8 cellular contexts compared by ENCODE assay signal in genomic region chr6:19812512-19813119, GRCh38. TPM values are rescaled to one million over a fixed set of nuclear protein-coding genes. Genes with fewer than 3 reads are reported as not detected.
DNase-seq lines count a peak whose midpoint lies in the region; ATAC-seq and TF ChIP-seq lines count a peak whose summit lies in the region.

No MANE protein-coding gene starts in this region.

- no peaks in the 10 kb centered on the region for H3K36me3 Mint-ChIP-seq in MCF 10A (ENCODE audit: insufficient read depth, unreplicated experiment)

- no peak overlapping the region for H3K27ac Mint-ChIP-seq in MCF 10A (ENCODE audit: low read depth, unreplicated experiment)

- TF ChIP-seq CTCF in MCF 10A (IDR thresholded peaks at IDR 0.05; ENCODE audit: unreplicated experiment) (peak; percentile 51), lung (IDR thresholded peaks at IDR 0.05; ENCODE audit: control extremely low read depth, extremely low read depth) (peak; percentile 14)

- peaks cover 70% of the 10 kb centered on the region for H3K27me3 Mint-ChIP-seq in MCF 10A (ENCODE audit: insufficient read depth, unreplicated experiment)

- H3K9me3 Mint-ChIP-seq in MCF 10A (ENCODE audit: unreplicated experiment) = no peaks in the 10 kb centered on the region

- ATAC-seq in lung (ENCODE audit: insufficient read depth, low FRiP score) (no peak), GM21526 (IDR thresholded peaks at IDR 0.05; ENCODE audit: low FRiP score, unreplicated experiment) (no peak)

- no peak for TF ChIP-seq EP300 in Ishikawa (IDR thresholded peaks at IDR 0.05; ENCODE audit: borderline replicate concordance)

- DNase-seq in ELF-1 (ENCODE audit: low read depth, low spot score) = peak; percentile 14
- peak; percentile 36 for DNase-seq in MCF 10A (ENCODE audit: unreplicated experiment)
- no peak for DNase-seq in lung (ENCODE audit: low spot score)
- DNase-seq in mucosa of gallbladder (ENCODE audit: low spot score) = no peak
- no peak for DNase-seq in NCI-H1694 (lab: John Stamatoyannopoulos, UW)
- no peak for DNase-seq in cortex of kidney (lab: John Stamatoyannopoulos, UW)

- TF ChIP-seq RAD21 in Ishikawa (IDR thresholded peaks at IDR 0.05; ENCODE audit: low read depth) = peak; percentile 57

- WGBS in lung, 2 donors = 54 to 58% methylated on average over 6 of the region's 6 CpGs

- H3K4me3 ChIP-seq in lung = no peak overlapping the region

- H3K4me1 Mint-ChIP-seq in MCF 10A (ENCODE audit: insufficient read depth, unreplicated experiment) = no peaks in the 10 kb centered on the region

- POLR2A ChIA-PET in MCF 10A (lab: Yijun Ruan, JAX) = no interaction called here

- no peak overlapping the region for H3K4me3 Mint-ChIP-seq in MCF 10A (ENCODE audit: unreplicated experiment)

- H3K36me3 ChIP-seq in lung (ENCODE audit: control insufficient read depth in 2 of 2, insufficient read depth in 2 of 2, low read length in 2 of 2) = no peaks in the 10 kb centered on the region

- CTCF ChIA-PET in MCF 10A (lab: Yijun Ruan, JAX) = interaction anchor here (1.6 kb wide), 1 partner anchor 13 kb away, joined by 6 read pairs; no protein-coding TSS in a partner anchor

- H3K9me3 ChIP-seq in lung (ENCODE audit: control insufficient read depth in 2 of 2, insufficient read depth in 1 of 2, low read length in 1 of 2) = no peaks in the 10 kb centered on the region

- H3K4me1 ChIP-seq in lung (ENCODE audit: control insufficient read depth in 2 of 2, insufficient read depth in 2 of 2, low read length in 2 of 2) = no peaks in the 10 kb centered on the region

- no TSS peak for BruUV-seq in MCF 10A (replicated peaks; lab: Mats Ljungman, UMichigan)

- intact Hi-C loops in MCF 10A (cut with micrococcal nuclease) = loop anchor here (2.0 to 5.0 kb wide), 2 partner anchors 38 to 245 kb away; no protein-coding TSS in a partner anchor

- no peak overlapping the region for H3K27ac ChIP-seq in lung (ENCODE audit: low read depth in 1 of 2, low read length in 1 of 2)

- no peaks in the 10 kb centered on the region for H3K27me3 ChIP-seq in lung (ENCODE audit: control insufficient read depth, insufficient read depth)

TF ChIP-seq in Ishikawa, 13 proteins besides CTCF, POLR2A, EP300 and RAD21:
- TF ChIP-seq REST (IDR thresholded peaks at IDR 0.05; ENCODE audit: low read depth) (no peak), EGR1 (IDR thresholded peaks at IDR 0.05) (no peak), NFIC (IDR thresholded peaks at IDR 0.05) (no peak), YY1 (IDR thresholded peaks at IDR 0.05; ENCODE audit: low read depth) (no peak), ZBTB7A (IDR thresholded peaks at IDR 0.05; ENCODE audit: low read depth) (no peak), TEAD4 (IDR thresholded peaks at IDR 0.05) (no peak), TAF1 (IDR thresholded peaks at IDR 0.05; ENCODE audit: low read depth) (no peak), CEBPB (IDR thresholded peaks at IDR 0.05) (no peak), TCF12 (IDR thresholded peaks at IDR 0.05; ENCODE audit: low read depth) (no peak), USF1 (IDR thresholded peaks at IDR 0.05) (no peak), FOXM1 (IDR thresholded peaks at IDR 0.05; ENCODE audit: borderline replicate concordance, low read depth) (no peak), CREB1 (IDR thresholded peaks at IDR 0.05; ENCODE audit: low read depth) (no peak), MAX (IDR thresholded peaks at IDR 0.05) (no peak)
TF ChIP-seq in Ishikawa: peak in this region for 0.

RNA-seq across cellular contexts. Expression of gene ID4, which starts 24.6 kb away (rescaled TPM):
- total RNA-seq in MCF 10A (2022) (not detected in 2 replicates), lung (10 to 100 TPM; 42.3 to 66.5 TPM), mucosa of gallbladder (7.0 TPM)
- 10 to 100 TPM; 23.9 to 36.2 TPM for polyA plus RNA-seq in lung

Comparison
In these comparisons a context has a peak if more than half of its experiments do, and no peak if none do; other contexts are left out.
1. DNase-seq: peak in ELF-1 (single experiment) and MCF 10A (single experiment); none in lung (single experiment), mucosa of gallbladder (single experiment), NCI-H1694 (single experiment) and cortex of kidney (single experiment).